1 cellular context compared by ENCODE assay signal in genomic region chr9:76458903-76459690, GRCh38.
TF ChIP-seq lines count a peak whose summit lies in the region.

GCNT1 (plus strand) TSS chr9:76459182; CDS start chr9:76502382, 43,200 bp downstream.

TF ChIP-seq in HepG2, 621 proteins besides CTCF, POLR2A, EP300 and RAD21 (continued from another document and continues in another):
- TF ChIP-seq, protein P1, sequence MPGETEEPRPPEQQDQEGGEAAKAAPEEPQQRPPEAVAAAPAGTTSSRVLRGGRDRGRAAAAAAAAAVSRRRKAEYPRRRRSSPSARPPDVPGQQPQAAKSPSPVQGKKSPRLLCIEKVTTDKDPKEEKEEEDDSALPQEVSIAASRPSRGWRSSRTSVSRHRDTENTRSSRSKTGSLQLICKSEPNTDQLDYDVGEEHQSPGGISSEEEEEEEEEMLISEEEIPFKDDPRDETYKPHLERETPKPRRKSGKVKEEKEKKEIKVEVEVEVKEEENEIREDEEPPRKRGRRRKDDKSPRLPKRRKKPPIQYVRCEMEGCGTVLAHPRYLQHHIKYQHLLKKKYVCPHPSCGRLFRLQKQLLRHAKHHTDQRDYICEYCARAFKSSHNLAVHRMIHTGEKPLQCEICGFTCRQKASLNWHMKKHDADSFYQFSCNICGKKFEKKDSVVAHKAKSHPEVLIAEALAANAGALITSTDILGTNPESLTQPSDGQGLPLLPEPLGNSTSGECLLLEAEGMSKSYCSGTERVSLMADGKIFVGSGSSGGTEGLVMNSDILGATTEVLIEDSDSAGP (CRISPR knock-in tag; IDR thresholded peaks at IDR 0.05; ENCODE audit: borderline replicate concordance) = peak; percentile 55; the same call in 1 of the 2 replicates
- TF ChIP-seq, protein P2, sequence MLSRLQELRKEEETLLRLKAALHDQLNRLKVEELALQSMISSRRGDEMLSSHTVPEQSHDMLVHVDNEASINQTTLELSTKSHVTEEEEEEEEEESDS (CRISPR knock-in tag; IDR thresholded peaks at IDR 0.05; ENCODE audit: borderline replicate concordance) = no peak
- TF ChIP-seq KDM4B (CRISPR knock-in tag; IDR thresholded peaks at IDR 0.05) (no peak), ZNF652 (CRISPR knock-in tag; IDR thresholded peaks at IDR 0.05; ENCODE audit: borderline replicate concordance, low read depth) (no peak), ZNF354B (CRISPR knock-in tag; IDR thresholded peaks at IDR 0.05) (no peak), AFF4 (CRISPR knock-in tag; IDR thresholded peaks at IDR 0.05) (no peak), ZNF644 (CRISPR knock-in tag; IDR thresholded peaks at IDR 0.05; ENCODE audit: low read depth) (no peak), SYNCRIP (IDR thresholded peaks at IDR 0.05; ENCODE audit: insufficient read depth, low read depth, low read length) (no peak), RELA (CRISPR knock-in tag; IDR thresholded peaks at IDR 0.05) (no peak), ZHX1 (CRISPR knock-in tag; IDR thresholded peaks at IDR 0.05; ENCODE audit: low read depth) (no peak), MXD4 (CRISPR knock-in tag; IDR thresholded peaks at IDR 0.05) (0 out of 2 replicates have a peak, but pooled peaks have one; percentile 32), FUBP1 (CRISPR knock-in tag; IDR thresholded peaks at IDR 0.05; ENCODE audit: borderline replicate concordance) (no peak), HNF1B (CRISPR knock-in tag; IDR thresholded peaks at IDR 0.05) (no peak), MAF1 (CRISPR knock-in tag; IDR thresholded peaks at IDR 0.05; ENCODE audit: borderline replicate concordance) (no peak), ZSCAN30 (CRISPR knock-in tag; IDR thresholded peaks at IDR 0.05) (no peak), SALL1 (CRISPR knock-in tag; IDR thresholded peaks at IDR 0.05) (peak; percentile 53; the same call in 1 of the 2 replicates), FIP1L1 (IDR thresholded peaks at IDR 0.05; ENCODE audit: borderline replicate concordance, insufficient read depth, low read depth, low read length) (no peak), JARID2 (CRISPR knock-in tag; IDR thresholded peaks at IDR 0.05; ENCODE audit: insufficient replicate concordance) (no peak), ATF1 (CRISPR knock-in tag; IDR thresholded peaks at IDR 0.05) (no peak), HOXA5 (CRISPR knock-in tag; IDR thresholded peaks at IDR 0.05) (no peak), TRIM24 (CRISPR knock-in tag; IDR thresholded peaks at IDR 0.05) (no peak), KLF12 (CRISPR knock-in tag; IDR thresholded peaks at IDR 0.05; ENCODE audit: borderline replicate concordance) (no peak), ZNF691 (CRISPR knock-in tag; IDR thresholded peaks at IDR 0.05; ENCODE audit: borderline replicate concordance, low read depth) (peak; percentile 56; the same call in 1 of the 2 replicates), ZBTB8A (CRISPR knock-in tag; IDR thresholded peaks at IDR 0.05; ENCODE audit: borderline replicate concordance, low read depth) (no peak), ZBTB21 (CRISPR knock-in tag; IDR thresholded peaks at IDR 0.05) (no peak), ZNF839 (CRISPR knock-in tag; IDR thresholded peaks at IDR 0.05; ENCODE audit: borderline replicate concordance) (no peak), NFIC (IDR thresholded peaks at IDR 0.05; ENCODE audit: low read length) (no peak)
- TF ChIP-seq, protein P3, sequence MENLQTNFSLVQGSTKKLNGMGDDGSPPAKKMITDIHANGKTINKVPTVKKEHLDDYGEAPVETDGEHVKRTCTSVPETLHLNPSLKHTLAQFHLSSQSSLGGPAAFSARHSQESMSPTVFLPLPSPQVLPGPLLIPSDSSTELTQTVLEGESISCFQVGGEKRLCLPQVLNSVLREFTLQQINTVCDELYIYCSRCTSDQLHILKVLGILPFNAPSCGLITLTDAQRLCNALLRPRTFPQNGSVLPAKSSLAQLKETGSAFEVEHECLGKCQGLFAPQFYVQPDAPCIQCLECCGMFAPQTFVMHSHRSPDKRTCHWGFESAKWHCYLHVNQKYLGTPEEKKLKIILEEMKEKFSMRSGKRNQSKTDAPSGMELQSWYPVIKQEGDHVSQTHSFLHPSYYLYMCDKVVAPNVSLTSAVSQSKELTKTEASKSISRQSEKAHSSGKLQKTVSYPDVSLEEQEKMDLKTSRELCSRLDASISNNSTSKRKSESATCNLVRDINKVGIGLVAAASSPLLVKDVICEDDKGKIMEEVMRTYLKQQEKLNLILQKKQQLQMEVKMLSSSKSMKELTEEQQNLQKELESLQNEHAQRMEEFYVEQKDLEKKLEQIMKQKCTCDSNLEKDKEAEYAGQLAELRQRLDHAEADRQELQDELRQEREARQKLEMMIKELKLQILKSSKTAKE (CRISPR knock-in tag; IDR thresholded peaks at IDR 0.05; ENCODE audit: borderline replicate concordance) = no peak
- TF ChIP-seq, protein P4, sequence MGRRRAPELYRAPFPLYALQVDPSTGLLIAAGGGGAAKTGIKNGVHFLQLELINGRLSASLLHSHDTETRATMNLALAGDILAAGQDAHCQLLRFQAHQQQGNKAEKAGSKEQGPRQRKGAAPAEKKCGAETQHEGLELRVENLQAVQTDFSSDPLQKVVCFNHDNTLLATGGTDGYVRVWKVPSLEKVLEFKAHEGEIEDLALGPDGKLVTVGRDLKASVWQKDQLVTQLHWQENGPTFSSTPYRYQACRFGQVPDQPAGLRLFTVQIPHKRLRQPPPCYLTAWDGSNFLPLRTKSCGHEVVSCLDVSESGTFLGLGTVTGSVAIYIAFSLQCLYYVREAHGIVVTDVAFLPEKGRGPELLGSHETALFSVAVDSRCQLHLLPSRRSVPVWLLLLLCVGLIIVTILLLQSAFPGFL (CRISPR knock-in tag; IDR thresholded peaks at IDR 0.05) = no peak
- TF ChIP-seq, protein P5, sequence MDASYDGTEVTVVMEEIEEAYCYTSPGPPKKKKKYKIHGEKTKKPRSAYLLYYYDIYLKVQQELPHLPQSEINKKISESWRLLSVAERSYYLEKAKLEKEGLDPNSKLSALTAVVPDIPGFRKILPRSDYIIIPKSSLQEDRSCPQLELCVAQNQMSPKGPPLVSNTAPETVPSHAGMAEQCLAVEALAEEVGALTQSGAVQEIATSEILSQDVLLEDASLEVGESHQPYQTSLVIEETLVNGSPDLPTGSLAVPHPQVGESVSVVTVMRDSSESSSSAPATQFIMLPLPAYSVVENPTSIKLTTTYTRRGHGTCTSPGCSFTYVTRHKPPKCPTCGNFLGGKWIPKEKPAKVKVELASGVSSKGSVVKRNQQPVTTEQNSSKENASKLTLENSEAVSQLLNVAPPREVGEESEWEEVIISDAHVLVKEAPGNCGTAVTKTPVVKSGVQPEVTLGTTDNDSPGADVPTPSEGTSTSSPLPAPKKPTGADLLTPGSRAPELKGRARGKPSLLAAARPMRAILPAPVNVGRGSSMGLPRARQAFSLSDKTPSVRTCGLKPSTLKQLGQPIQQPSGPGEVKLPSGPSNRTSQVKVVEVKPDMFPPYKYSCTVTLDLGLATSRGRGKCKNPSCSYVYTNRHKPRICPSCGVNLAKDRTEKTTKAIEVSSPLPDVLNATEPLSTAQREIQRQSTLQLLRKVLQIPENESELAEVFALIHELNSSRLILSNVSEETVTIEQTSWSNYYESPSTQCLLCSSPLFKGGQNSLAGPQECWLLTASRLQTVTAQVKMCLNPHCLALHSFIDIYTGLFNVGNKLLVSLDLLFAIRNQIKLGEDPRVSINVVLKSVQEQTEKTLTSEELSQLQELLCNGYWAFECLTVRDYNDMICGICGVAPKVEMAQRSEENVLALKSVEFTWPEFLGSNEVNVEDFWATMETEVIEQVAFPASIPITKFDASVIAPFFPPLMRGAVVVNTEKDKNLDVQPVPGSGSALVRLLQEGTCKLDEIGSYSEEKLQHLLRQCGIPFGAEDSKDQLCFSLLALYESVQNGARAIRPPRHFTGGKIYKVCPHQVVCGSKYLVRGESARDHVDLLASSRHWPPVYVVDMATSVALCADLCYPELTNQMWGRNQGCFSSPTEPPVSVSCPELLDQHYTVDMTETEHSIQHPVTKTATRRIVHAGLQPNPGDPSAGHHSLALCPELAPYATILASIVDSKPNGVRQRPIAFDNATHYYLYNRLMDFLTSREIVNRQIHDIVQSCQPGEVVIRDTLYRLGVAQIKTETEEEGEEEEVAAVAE (CRISPR knock-in tag; IDR thresholded peaks at IDR 0.05; ENCODE audit: borderline replicate concordance) = no peak
